18 cellular contexts compared by ENCODE assay signal in the genomic region with DNA sequence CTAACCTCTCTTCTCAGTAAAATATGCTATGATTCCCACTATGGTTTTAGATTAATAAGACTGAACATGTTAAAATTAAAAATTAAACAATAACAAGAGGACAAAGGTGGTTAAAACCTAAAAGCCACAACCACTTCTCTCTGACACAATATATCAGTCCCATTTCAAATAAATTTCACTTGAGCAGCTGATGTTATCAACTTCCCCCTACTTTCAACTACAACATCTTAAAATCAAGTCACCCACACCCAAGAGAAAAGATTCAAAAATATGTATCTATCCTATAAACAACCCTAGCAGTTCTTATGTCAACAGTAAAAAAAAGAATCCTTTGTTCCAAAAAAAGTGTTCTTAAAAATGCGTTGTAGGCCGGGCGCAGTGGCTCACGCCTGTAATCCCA. TPM values are rescaled to one million over a fixed set of nuclear protein-coding genes. Genes with fewer than 3 reads are reported as not detected.
DNase-seq lines count a peak whose midpoint lies in the region; ATAC-seq and TF ChIP-seq lines count a peak whose summit lies in the region.
"Had no signal": no experiment of that assay in that cellular context is flagged by ENCODE, and none has a peak within 500 bp of the region (broad histone marks: within the 10 kb centered on the region; RNA-seq: fewer than 3 reads in every experiment).

No MANE protein-coding gene starts in this region.

- intact Hi-C loops in activated CD4-positive, alpha-beta T cell treated with anti-CD3 and anti-CD28 coated beads, Interleukin-2, amount 10 ng/mL, durations not matched to agents 24 days and 14 days (cut with micrococcal nuclease), result no loop called here
- intact Hi-C loops in Calu3 (cut with micrococcal nuclease; ENCODE audit: unreplicated experiment), result no loop called here
- intact Hi-C loops in activated T-helper 1 cell treated with anti-CD3 and anti-CD28 coated beads, Interleukin-12 subunit alpha, Interleukin-12 subunit beta, Interleukin-2, Interleukin-4 antibody, amounts not matched to agents 30 ng/mL and 10 ng/mL and 1 ng/mL, durations not matched to agents 14 hours and 24 hours and 36 hours (cut with micrococcal nuclease), result no loop called here

- no peak for ATAC-seq in HG02973 (IDR thresholded peaks at IDR 0.05; ENCODE audit: unreplicated experiment)
- no peak for ATAC-seq in stimulated activated memory B cell treated with anti-CD40 and anti-IgM and Interleukin-4, amounts not matched to agents 10 μg/mL and 1 μg/mL and 100 μg/mL, for 72 hours
- ATAC-seq: PC-3 had no signal

- TF ChIP-seq CTCF in Calu3 (IDR thresholded peaks at IDR 0.05; ENCODE audit: unreplicated experiment), result no peak
- TF ChIP-seq CTCF in mesothelial cell of epicardium (IDR thresholded peaks at IDR 0.05; ENCODE audit: unreplicated experiment), result no peak

- H3K27me3 Mint-ChIP-seq in activated CD4-positive, alpha-beta T cell treated with anti-CD3 and anti-CD28 coated beads, Interleukin-2, amount 10 ng/mL, durations not matched to agents 24 days and 14 days, result no peaks in the 10 kb centered on the region
- H3K27me3 Mint-ChIP-seq in Calu3 (ENCODE audit: unreplicated experiment) (no peaks in the 10 kb centered on the region), mesothelial cell of epicardium (ENCODE audit: low read depth) (no peaks in the 10 kb centered on the region)
- H3K27me3 Mint-ChIP-seq in activated T-helper 1 cell treated with anti-CD3 and anti-CD28 coated beads, Interleukin-12 subunit alpha, Interleukin-12 subunit beta, Interleukin-2, Interleukin-4 antibody, amounts not matched to agents 30 ng/mL and 10 ng/mL and 1 ng/mL, durations not matched to agents 14 hours and 24 hours and 36 hours (ENCODE audit: insufficient read depth), result no peaks in the 10 kb centered on the region
- H3K27me3 Mint-ChIP-seq in stimulated activated memory B cell treated with anti-CD40 and anti-IgM and Interleukin-4, amounts not matched to agents 10 μg/mL and 1 μg/mL and 100 μg/mL, for 72 hours, result no peaks in the 10 kb centered on the region

- CTCF ChIA-PET in Calu3 (lab: Charles Lee), result interaction anchor here (0.7 kb wide), 1 partner anchor 27 kb away, joined by 3 read pairs; no protein-coding TSS in a partner anchor

- peak overlapping the region; percentile 65 for H3K4me3 Mint-ChIP-seq in activated CD4-positive, alpha-beta T cell treated with anti-CD3 and anti-CD28 coated beads, Interleukin-2, amount 10 ng/mL, durations not matched to agents 24 days and 14 days
- H3K4me3 Mint-ChIP-seq in Calu3 (ENCODE audit: low read depth, unreplicated experiment), result no peak overlapping the region
- H3K4me3 Mint-ChIP-seq in activated T-helper 1 cell treated with anti-CD3 and anti-CD28 coated beads, Interleukin-12 subunit alpha, Interleukin-12 subunit beta, Interleukin-2, Interleukin-4 antibody, amounts not matched to agents 30 ng/mL and 10 ng/mL and 1 ng/mL, durations not matched to agents 14 hours and 24 hours and 36 hours, result peak overlapping the region; percentile 3
- H3K4me3 Mint-ChIP-seq in mesothelial cell of epicardium, result no peak overlapping the region
- no peak overlapping the region for H3K4me3 Mint-ChIP-seq in stimulated activated memory B cell treated with anti-CD40 and anti-IgM and Interleukin-4, amounts not matched to agents 10 μg/mL and 1 μg/mL and 100 μg/mL, for 72 hours

- peaks cover 52% of the 10 kb centered on the region for H3K4me1 Mint-ChIP-seq in activated CD4-positive, alpha-beta T cell treated with anti-CD3 and anti-CD28 coated beads, Interleukin-2, amount 10 ng/mL, durations not matched to agents 24 days and 14 days
- H3K4me1 Mint-ChIP-seq in Calu3 (ENCODE audit: low read depth, unreplicated experiment), result peaks cover 23% of the 10 kb centered on the region
- peaks cover 54% of the 10 kb centered on the region for H3K4me1 Mint-ChIP-seq in activated T-helper 1 cell treated with anti-CD3 and anti-CD28 coated beads, Interleukin-12 subunit alpha, Interleukin-12 subunit beta, Interleukin-2, Interleukin-4 antibody, amounts not matched to agents 30 ng/mL and 10 ng/mL and 1 ng/mL, durations not matched to agents 14 hours and 24 hours and 36 hours (ENCODE audit: low read depth)
- peaks cover 44% of the 10 kb centered on the region for H3K4me1 Mint-ChIP-seq in mesothelial cell of epicardium
- H3K4me1 Mint-ChIP-seq in stimulated activated memory B cell treated with anti-CD40 and anti-IgM and Interleukin-4, amounts not matched to agents 10 μg/mL and 1 μg/mL and 100 μg/mL, for 72 hours, result peaks cover 63% of the 10 kb centered on the region

- peaks cover 53% of the 10 kb centered on the region for H3K36me3 Mint-ChIP-seq in activated CD4-positive, alpha-beta T cell treated with anti-CD3 and anti-CD28 coated beads, Interleukin-2, amount 10 ng/mL, durations not matched to agents 24 days and 14 days (ENCODE audit: low read depth)
- peaks cover 87% of the 10 kb centered on the region for H3K36me3 Mint-ChIP-seq in Calu3 (ENCODE audit: insufficient read depth, unreplicated experiment)
- H3K36me3 Mint-ChIP-seq in activated T-helper 1 cell treated with anti-CD3 and anti-CD28 coated beads, Interleukin-12 subunit alpha, Interleukin-12 subunit beta, Interleukin-2, Interleukin-4 antibody, amounts not matched to agents 30 ng/mL and 10 ng/mL and 1 ng/mL, durations not matched to agents 14 hours and 24 hours and 36 hours (ENCODE audit: low read depth), result peaks cover 36% of the 10 kb centered on the region
- peaks cover 13% of the 10 kb centered on the region for H3K36me3 Mint-ChIP-seq in mesothelial cell of epicardium
- peaks cover 41% of the 10 kb centered on the region for H3K36me3 Mint-ChIP-seq in stimulated activated memory B cell treated with anti-CD40 and anti-IgM and Interleukin-4, amounts not matched to agents 10 μg/mL and 1 μg/mL and 100 μg/mL, for 72 hours

- peak overlapping the region; percentile 67 for H3K27ac Mint-ChIP-seq in activated CD4-positive, alpha-beta T cell treated with anti-CD3 and anti-CD28 coated beads, Interleukin-2, amount 10 ng/mL, durations not matched to agents 24 days and 14 days
- H3K27ac Mint-ChIP-seq in Calu3 (ENCODE audit: unreplicated experiment) (peak overlapping the region; percentile 28), mesothelial cell of epicardium (peak overlapping the region; percentile 14)
- no peak overlapping the region for H3K27ac Mint-ChIP-seq in activated T-helper 1 cell treated with anti-CD3 and anti-CD28 coated beads, Interleukin-12 subunit alpha, Interleukin-12 subunit beta, Interleukin-2, Interleukin-4 antibody, amounts not matched to agents 30 ng/mL and 10 ng/mL and 1 ng/mL, durations not matched to agents 14 hours and 24 hours and 36 hours
- H3K27ac Mint-ChIP-seq in stimulated activated memory B cell treated with anti-CD40 and anti-IgM and Interleukin-4, amounts not matched to agents 10 μg/mL and 1 μg/mL and 100 μg/mL, for 72 hours, result no peak overlapping the region

- H3K9me3 Mint-ChIP-seq in activated CD4-positive, alpha-beta T cell treated with anti-CD3 and anti-CD28 coated beads, Interleukin-2, amount 10 ng/mL, durations not matched to agents 24 days and 14 days, result no peaks in the 10 kb centered on the region
- H3K9me3 Mint-ChIP-seq in Calu3 (ENCODE audit: low read depth, unreplicated experiment) (no peaks in the 10 kb centered on the region), mesothelial cell of epicardium (no peaks in the 10 kb centered on the region)
- no peaks in the 10 kb centered on the region for H3K9me3 Mint-ChIP-seq in activated T-helper 1 cell treated with anti-CD3 and anti-CD28 coated beads, Interleukin-12 subunit alpha, Interleukin-12 subunit beta, Interleukin-2, Interleukin-4 antibody, amounts not matched to agents 30 ng/mL and 10 ng/mL and 1 ng/mL, durations not matched to agents 14 hours and 24 hours and 36 hours
- H3K9me3 Mint-ChIP-seq in stimulated activated memory B cell treated with anti-CD40 and anti-IgM and Interleukin-4, amounts not matched to agents 10 μg/mL and 1 μg/mL and 100 μg/mL, for 72 hours, result no peaks in the 10 kb centered on the region

- no peak for DNase-seq in activated CD4-positive, alpha-beta T cell treated with anti-CD3 and anti-CD28 coated beads, Interleukin-2, amount 10 ng/mL, durations not matched to agents 24 days and 14 days
- DNase-seq in activated CD4-positive, alpha-beta T cell treated with anti-CD3 and anti-CD28 coated beads for 48 hours, result no peak
- DNase-seq in Calu3, result no peak
- no peak for DNase-seq in activated T-helper 1 cell treated with anti-CD3 and anti-CD28 coated beads, Interleukin-12 subunit alpha, Interleukin-12 subunit beta, Interleukin-2, Interleukin-4 antibody, amounts not matched to agents 30 ng/mL and 10 ng/mL and 1 ng/mL, durations not matched to agents 14 hours and 24 hours and 36 hours (ENCODE audit: low spot score)
- no peak for DNase-seq in mesothelial cell of epicardium (ENCODE audit: low spot score in 2 of 2, unreplicated experiment in 2 of 2)
- no peak for DNase-seq in SHP77 treated with DMSO at 0.1 percent for 48 hours (lab: John Stamatoyannopoulos, UW)
- DNase-seq: activated CD4-positive, alpha-beta T cell treated with anti-CD3 and anti-CD28 coated beads, Interleukin-2, amount 50 U/mL, for 48 hours; activated gamma-delta T cell; cortex of kidney; foreskin fibroblast; Kasumi-1; NCI-H1105; NCI-H748 treated with DMSO at 0.1 percent for 48 hours; PC-3; stimulated activated CD4-positive, alpha-beta T cell treated with anti-CD3 and anti-CD28 coated beads, Interleukin-12 subunit alpha, Interleukin-12 subunit beta, amount 100 ng/mL, for 4 hours; T1000 had no signal

- BruUV-seq in Calu3 (replicated peaks; lab: Mats Ljungman, UMichigan), result no TSS peak

RNA-seq across cellular contexts. Expression of a gene that starts 7.5 kb away (rescaled TPM):
- total RNA-seq in activated CD4-positive, alpha-beta T cell treated with anti-CD3 and anti-CD28 coated beads, Interleukin-2, amount 10 ng/mL, durations not matched to agents 24 days and 14 days, result 122 and 132 TPM in 2 replicates
- total RNA-seq in Calu3 (2022), result 161 and 163 TPM in 2 replicates
- total RNA-seq in activated T-helper 1 cell treated with anti-CD3 and anti-CD28 coated beads, Interleukin-12 subunit alpha, Interleukin-12 subunit beta, Interleukin-2, Interleukin-4 antibody, amounts not matched to agents 30 ng/mL and 10 ng/mL and 1 ng/mL, durations not matched to agents 14 hours and 24 hours and 36 hours, result 130 and 132 TPM in 2 replicates
- total RNA-seq in mesothelial cell of epicardium, result 244 to 253 TPM (median 250 TPM) in 3 replicates

Comparison
In these comparisons a context has a peak if more than half of its experiments do, and no peak if none do; other contexts are left out.
1. H3K27ac Mint-ChIP-seq: peak in activated CD4-positive, alpha-beta T cell treated with anti-CD3 and anti-CD28 coated beads, Interleukin-2, amount 10 ng/mL, durations not matched to agents 24 days and 14 days (single experiment), Calu3 (single experiment) and mesothelial cell of epicardium (single experiment); none in activated T-helper 1 cell treated with anti-CD3 and anti-CD28 coated beads, Interleukin-12 subunit alpha, Interleukin-12 subunit beta, Interleukin-2, Interleukin-4 antibody, amounts not matched to agents 30 ng/mL and 10 ng/mL and 1 ng/mL, durations not matched to agents 14 hours and 24 hours and 36 hours (single experiment) and stimulated activated memory B cell treated with anti-CD40 and anti-IgM and Interleukin-4, amounts not matched to agents 10 μg/mL and 1 μg/mL and 100 μg/mL, for 72 hours (single experiment).
2. H3K4me3 Mint-ChIP-seq: peak in activated CD4-positive, alpha-beta T cell treated with anti-CD3 and anti-CD28 coated beads, Interleukin-2, amount 10 ng/mL, durations not matched to agents 24 days and 14 days (single experiment) and activated T-helper 1 cell treated with anti-CD3 and anti-CD28 coated beads, Interleukin-12 subunit alpha, Interleukin-12 subunit beta, Interleukin-2, Interleukin-4 antibody, amounts not matched to agents 30 ng/mL and 10 ng/mL and 1 ng/mL, durations not matched to agents 14 hours and 24 hours and 36 hours (single experiment); none in Calu3 (single experiment), mesothelial cell of epicardium (single experiment) and stimulated activated memory B cell treated with anti-CD40 and anti-IgM and Interleukin-4, amounts not matched to agents 10 μg/mL and 1 μg/mL and 100 μg/mL, for 72 hours (single experiment).